29 cellular contexts compared by ENCODE assay signal in genomic region chr22:48565901-48566501, GRCh38.
"Had no signal": no experiment of that assay in that cellular context is flagged by ENCODE, and none has a peak within 500 bp of the region (broad histone marks: within the 10 kb centered on the region; RNA-seq: fewer than 3 reads in every experiment).

No MANE protein-coding gene starts in this region.

- FAIRE-seq: pancreas had no signal

- ATAC-seq: naive thymus-derived CD8-positive, alpha-beta T cell; natural killer cell treated with Interleukin-12 subunit alpha and Interleukin-12 subunit beta and Interleukin-15 and Interleukin-18, amount 100 ng/mL, for 72 hours; pancreas; right cardiac atrium; sciatic nerve; stimulated activated memory B cell treated with anti-CD40 and anti-IgM and Interleukin-4, amounts not matched to agents 10 μg/mL and 1 μg/mL and 100 μg/mL, for 72 hours; stimulated activated naive CD8-positive, alpha-beta T cell treated with anti-CD3 and anti-CD28 coated beads, Interleukin-15, amount 100 ng/mL, for 72 hours; stimulated activated naive CD8-positive, alpha-beta T cell treated with anti-CD3 and anti-CD28 coated beads, Interleukin-15, Interleukin-2, amounts not matched to agents 100 U/mL and 50 U/mL, for 24 hours; upper lobe of right lung had no signal

- DNase-seq: naive thymus-derived CD8-positive, alpha-beta T cell; nephron progenitor cell; nucleus accumbens; pancreas; retina; spleen; stimulated activated CD4-positive, alpha-beta T cell treated with anti-CD3 and anti-CD28 coated beads, Interleukin-12 subunit alpha, Interleukin-12 subunit beta, amount 100 ng/mL, for 4 hours; stimulated activated CD4-positive, alpha-beta T cell treated with anti-CD3 and anti-CD28 coated beads, Interleukin-1b, Interleukin-23, amount 100 ng/mL, for 48 hours; stimulated activated CD4-positive, alpha-beta T cell treated with anti-CD3 and anti-CD28 coated beads, Interleukin-4, amount 100 ng/mL, for 1 hour; stimulated activated CD4-positive, alpha-beta T cell treated with anti-CD3 and anti-CD28 coated beads, Interleukin-4, amount 100 ng/mL, for 4 hours; stimulated activated CD8-positive, alpha-beta memory T cell treated with anti-CD3 and anti-CD28 coated beads, Interleukin-4, amount 100 ng/mL, for 48 hours; stimulated activated naive CD4-positive, alpha-beta T cell; stimulated activated naive CD8-positive, alpha-beta T cell treated with anti-CD3 and anti-CD28 coated beads, Interleukin-15, amount 100 ng/mL, for 72 hours; stimulated activated naive CD8-positive, alpha-beta T cell treated with anti-CD3 and anti-CD28 coated beads, Interleukin-15, Interleukin-2, amounts not matched to agents 100 U/mL and 50 U/mL, for 24 hours; substantia nigra; testis; tibial artery; transverse colon; upper lobe of right lung had no signal

- H3K4me3 ChIP-seq: pancreas, prostate gland, skin epidermis, smooth muscle cell, spleen, testis, tibial artery, transverse colon, upper lobe of right lung, vagina had no signal

- H3K36me3 ChIP-seq: neutrophil, pancreas, prostate gland, spleen, suprapubic skin, tibial artery, transverse colon, upper lobe of right lung, vagina had no signal

- H3K4me2 ChIP-seq: smooth muscle cell had no signal

- H3K9me3 ChIP-seq: neutrophil, pancreas, prostate gland, suprapubic skin, testis, transverse colon, vagina had no signal

- H3K4me1 ChIP-seq: pancreas, prostate gland, suprapubic skin, testis, tibial artery, transverse colon, upper lobe of right lung, vagina had no signal

- H3K27me3 ChIP-seq: pancreas, testis, transverse colon, upper lobe of right lung, vagina had no signal

- H3K27ac ChIP-seq: neutrophil, pancreas, prostate gland, spleen, suprapubic skin, testis, tibial artery, transverse colon, upper lobe of right lung, vagina had no signal
